In the genomic region with DNA sequence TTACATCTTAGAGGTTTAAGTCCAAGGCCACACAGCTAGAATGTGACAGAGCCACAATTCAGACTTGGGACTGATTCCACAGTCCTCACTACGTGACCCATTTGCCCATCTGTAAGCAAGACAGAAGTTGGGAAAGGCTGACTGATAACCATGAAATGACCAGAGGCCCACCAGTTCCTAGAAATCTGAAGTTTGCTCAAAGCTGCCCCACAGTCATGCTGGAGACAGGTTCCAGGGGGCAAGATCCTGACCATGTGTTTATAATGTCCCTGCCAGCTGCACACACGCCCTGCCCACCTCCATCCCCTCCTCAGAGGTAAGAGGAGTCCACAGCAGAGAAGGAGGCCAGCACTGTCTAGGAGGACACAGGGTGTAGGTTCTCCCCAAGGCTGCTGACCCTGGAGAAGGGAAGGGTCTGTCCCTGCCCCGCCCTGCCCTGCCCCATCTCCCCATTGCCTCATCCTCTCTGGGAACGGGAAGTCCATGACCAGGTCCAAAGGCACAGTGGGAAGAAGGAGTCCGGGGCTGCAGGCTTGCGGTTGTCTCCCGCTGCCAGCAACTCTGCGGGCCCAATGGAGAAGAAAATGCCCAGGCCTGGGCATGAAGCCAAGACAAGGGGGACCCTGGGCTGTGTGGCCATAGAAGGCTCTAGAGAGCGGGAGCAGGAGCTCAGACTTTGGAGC, we compare ENCODE assay signal across 1 cellular context.
TF ChIP-seq lines count a peak whose summit lies in the region.

No MANE protein-coding gene starts in this region.

TF ChIP-seq in HepG2, 621 proteins besides CTCF, POLR2A, EP300 and RAD21 (continues in another document):
- TF ChIP-seq, protein P1, sequence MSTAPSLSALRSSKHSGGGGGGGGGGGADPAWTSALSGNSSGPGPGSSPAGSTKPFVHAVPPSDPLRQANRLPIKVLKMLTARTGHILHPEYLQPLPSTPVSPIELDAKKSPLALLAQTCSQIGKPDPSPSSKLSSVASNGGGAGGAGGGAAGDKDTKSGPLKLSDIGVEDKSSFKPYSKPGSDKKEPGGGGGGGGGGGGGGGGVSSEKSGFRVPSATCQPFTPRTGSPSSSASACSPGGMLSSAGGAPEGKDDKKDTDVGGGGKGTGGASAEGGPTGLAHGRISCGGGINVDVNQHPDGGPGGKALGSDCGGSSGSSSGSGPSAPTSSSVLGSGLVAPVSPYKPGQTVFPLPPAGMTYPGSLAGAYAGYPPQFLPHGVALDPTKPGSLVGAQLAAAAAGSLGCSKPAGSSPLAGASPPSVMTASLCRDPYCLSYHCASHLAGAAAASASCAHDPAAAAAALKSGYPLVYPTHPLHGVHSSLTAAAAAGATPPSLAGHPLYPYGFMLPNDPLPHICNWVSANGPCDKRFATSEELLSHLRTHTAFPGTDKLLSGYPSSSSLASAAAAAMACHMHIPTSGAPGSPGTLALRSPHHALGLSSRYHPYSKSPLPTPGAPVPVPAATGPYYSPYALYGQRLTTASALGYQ (CRISPR knock-in tag; IDR thresholded peaks at IDR 0.05) = 0 out of 2 replicates have a peak, but pooled peaks have one; percentile 8
- TF ChIP-seq ZNF432 (CRISPR knock-in tag; IDR thresholded peaks at IDR 0.05; ENCODE audit: borderline replicate concordance) (no peak), RXRB (CRISPR knock-in tag; IDR thresholded peaks at IDR 0.05; ENCODE audit: borderline replicate concordance) (0 out of 2 replicates have a peak, but pooled peaks have one; percentile 28), KDM1A (CRISPR knock-in tag; IDR thresholded peaks at IDR 0.05) (no peak), SRF (IDR thresholded peaks at IDR 0.05; ENCODE audit: low read depth, low read length) (no peak), BCL6 (CRISPR knock-in tag; IDR thresholded peaks at IDR 0.05) (peak; percentile 99), ZNF382 (CRISPR knock-in tag; IDR thresholded peaks at IDR 0.05; ENCODE audit: borderline replicate concordance) (no peak), ZBTB21 (CRISPR knock-in tag; IDR thresholded peaks at IDR 0.05) (no peak), TCF7 (IDR thresholded peaks at IDR 0.05; ENCODE audit: low read depth) (no peak), HDAC1 (CRISPR knock-in tag; IDR thresholded peaks at IDR 0.05) (peak; percentile 58), FOXA3 (CRISPR knock-in tag; IDR thresholded peaks at IDR 0.05) (peak; percentile 15; the same call in 1 of the 2 replicates), ESRRA (CRISPR knock-in tag; IDR thresholded peaks at IDR 0.05; ENCODE audit: low read depth) (peak; percentile 34), ZNF629 (CRISPR knock-in tag; conservative IDR thresholded peaks at IDR 0.05) (peak; percentile 52), KLF6 (CRISPR knock-in tag; IDR thresholded peaks at IDR 0.05) (no peak), GLI4 (CRISPR knock-in tag; IDR thresholded peaks at IDR 0.05; ENCODE audit: borderline replicate concordance) (no peak)
- TF ChIP-seq, protein P2, sequence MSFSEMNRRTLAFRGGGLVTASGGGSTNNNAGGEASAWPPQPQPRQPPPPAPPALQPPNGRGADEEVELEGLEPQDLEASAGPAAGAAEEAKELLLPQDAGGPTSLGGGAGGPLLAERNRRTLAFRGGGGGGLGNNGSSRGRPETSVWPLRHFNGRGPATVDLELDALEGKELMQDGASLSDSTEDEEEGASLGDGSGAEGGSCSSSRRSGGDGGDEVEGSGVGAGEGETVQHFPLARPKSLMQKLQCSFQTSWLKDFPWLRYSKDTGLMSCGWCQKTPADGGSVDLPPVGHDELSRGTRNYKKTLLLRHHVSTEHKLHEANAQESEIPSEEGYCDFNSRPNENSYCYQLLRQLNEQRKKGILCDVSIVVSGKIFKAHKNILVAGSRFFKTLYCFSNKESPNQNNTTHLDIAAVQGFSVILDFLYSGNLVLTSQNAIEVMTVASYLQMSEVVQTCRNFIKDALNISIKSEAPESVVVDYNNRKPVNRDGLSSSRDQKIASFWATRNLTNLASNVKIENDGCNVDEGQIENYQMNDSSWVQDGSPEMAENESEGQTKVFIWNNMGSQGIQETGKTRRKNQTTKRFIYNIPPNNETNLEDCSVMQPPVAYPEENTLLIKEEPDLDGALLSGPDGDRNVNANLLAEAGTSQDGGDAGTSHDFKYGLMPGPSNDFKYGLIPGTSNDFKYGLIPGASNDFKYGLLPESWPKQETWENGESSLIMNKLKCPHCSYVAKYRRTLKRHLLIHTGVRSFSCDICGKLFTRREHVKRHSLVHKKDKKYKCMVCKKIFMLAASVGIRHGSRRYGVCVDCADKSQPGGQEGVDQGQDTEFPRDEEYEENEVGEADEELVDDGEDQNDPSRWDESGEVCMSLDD (CRISPR knock-in tag; IDR thresholded peaks at IDR 0.05; ENCODE audit: borderline replicate concordance) = no peak
- TF ChIP-seq, protein P3, sequence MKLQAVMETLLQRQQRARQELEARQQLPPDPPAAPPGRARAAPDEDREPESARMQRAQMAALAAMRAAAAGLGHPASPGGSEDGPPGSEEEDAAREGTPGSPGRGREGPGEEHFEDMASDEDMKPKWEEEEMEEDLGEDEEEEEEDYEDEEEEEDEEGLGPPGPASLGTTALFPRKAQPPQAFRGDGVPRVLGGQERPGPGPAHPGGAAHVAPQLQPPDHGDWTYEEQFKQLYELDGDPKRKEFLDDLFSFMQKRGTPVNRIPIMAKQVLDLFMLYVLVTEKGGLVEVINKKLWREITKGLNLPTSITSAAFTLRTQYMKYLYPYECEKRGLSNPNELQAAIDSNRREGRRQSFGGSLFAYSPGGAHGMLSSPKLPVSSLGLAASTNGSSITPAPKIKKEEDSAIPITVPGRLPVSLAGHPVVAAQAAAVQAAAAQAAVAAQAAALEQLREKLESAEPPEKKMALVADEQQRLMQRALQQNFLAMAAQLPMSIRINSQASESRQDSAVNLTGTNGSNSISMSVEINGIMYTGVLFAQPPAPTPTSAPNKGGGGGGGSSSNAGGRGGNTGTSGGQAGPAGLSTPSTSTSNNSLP (IDR thresholded peaks at IDR 0.05; ENCODE audit: low read depth, low read length) = no peak
- TF ChIP-seq, protein P4, sequence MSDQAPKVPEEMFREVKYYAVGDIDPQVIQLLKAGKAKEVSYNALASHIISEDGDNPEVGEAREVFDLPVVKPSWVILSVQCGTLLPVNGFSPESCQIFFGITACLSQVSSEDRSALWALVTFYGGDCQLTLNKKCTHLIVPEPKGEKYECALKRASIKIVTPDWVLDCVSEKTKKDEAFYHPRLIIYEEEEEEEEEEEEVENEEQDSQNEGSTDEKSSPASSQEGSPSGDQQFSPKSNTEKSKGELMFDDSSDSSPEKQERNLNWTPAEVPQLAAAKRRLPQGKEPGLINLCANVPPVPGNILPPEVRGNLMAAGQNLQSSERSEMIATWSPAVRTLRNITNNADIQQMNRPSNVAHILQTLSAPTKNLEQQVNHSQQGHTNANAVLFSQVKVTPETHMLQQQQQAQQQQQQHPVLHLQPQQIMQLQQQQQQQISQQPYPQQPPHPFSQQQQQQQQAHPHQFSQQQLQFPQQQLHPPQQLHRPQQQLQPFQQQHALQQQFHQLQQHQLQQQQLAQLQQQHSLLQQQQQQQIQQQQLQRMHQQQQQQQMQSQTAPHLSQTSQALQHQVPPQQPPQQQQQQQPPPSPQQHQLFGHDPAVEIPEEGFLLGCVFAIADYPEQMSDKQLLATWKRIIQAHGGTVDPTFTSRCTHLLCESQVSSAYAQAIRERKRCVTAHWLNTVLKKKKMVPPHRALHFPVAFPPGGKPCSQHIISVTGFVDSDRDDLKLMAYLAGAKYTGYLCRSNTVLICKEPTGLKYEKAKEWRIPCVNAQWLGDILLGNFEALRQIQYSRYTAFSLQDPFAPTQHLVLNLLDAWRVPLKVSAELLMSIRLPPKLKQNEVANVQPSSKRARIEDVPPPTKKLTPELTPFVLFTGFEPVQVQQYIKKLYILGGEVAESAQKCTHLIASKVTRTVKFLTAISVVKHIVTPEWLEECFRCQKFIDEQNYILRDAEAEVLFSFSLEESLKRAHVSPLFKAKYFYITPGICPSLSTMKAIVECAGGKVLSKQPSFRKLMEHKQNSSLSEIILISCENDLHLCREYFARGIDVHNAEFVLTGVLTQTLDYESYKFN (CRISPR knock-in tag; conservative IDR thresholded peaks at IDR 0.05) = peak; percentile 71
- TF ChIP-seq, protein P5, sequence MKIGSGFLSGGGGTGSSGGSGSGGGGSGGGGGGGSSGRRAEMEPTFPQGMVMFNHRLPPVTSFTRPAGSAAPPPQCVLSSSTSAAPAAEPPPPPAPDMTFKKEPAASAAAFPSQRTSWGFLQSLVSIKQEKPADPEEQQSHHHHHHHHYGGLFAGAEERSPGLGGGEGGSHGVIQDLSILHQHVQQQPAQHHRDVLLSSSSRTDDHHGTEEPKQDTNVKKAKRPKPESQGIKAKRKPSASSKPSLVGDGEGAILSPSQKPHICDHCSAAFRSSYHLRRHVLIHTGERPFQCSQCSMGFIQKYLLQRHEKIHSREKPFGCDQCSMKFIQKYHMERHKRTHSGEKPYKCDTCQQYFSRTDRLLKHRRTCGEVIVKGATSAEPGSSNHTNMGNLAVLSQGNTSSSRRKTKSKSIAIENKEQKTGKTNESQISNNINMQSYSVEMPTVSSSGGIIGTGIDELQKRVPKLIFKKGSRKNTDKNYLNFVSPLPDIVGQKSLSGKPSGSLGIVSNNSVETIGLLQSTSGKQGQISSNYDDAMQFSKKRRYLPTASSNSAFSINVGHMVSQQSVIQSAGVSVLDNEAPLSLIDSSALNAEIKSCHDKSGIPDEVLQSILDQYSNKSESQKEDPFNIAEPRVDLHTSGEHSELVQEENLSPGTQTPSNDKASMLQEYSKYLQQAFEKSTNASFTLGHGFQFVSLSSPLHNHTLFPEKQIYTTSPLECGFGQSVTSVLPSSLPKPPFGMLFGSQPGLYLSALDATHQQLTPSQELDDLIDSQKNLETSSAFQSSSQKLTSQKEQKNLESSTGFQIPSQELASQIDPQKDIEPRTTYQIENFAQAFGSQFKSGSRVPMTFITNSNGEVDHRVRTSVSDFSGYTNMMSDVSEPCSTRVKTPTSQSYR (CRISPR knock-in tag; IDR thresholded peaks at IDR 0.05; ENCODE audit: borderline replicate concordance) = no peak
- TF ChIP-seq, protein P6, sequence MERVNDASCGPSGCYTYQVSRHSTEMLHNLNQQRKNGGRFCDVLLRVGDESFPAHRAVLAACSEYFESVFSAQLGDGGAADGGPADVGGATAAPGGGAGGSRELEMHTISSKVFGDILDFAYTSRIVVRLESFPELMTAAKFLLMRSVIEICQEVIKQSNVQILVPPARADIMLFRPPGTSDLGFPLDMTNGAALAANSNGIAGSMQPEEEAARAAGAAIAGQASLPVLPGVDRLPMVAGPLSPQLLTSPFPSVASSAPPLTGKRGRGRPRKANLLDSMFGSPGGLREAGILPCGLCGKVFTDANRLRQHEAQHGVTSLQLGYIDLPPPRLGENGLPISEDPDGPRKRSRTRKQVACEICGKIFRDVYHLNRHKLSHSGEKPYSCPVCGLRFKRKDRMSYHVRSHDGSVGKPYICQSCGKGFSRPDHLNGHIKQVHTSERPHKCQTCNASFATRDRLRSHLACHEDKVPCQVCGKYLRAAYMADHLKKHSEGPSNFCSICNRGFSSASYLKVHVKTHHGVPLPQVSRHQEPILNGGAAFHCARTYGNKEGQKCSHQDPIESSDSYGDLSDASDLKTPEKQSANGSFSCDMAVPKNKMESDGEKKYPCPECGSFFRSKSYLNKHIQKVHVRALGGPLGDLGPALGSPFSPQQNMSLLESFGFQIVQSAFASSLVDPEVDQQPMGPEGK (CRISPR knock-in tag; IDR thresholded peaks at IDR 0.05) = 0 out of 2 replicates have a peak, but pooled peaks have one; percentile 5
- TF ChIP-seq, protein P7, sequence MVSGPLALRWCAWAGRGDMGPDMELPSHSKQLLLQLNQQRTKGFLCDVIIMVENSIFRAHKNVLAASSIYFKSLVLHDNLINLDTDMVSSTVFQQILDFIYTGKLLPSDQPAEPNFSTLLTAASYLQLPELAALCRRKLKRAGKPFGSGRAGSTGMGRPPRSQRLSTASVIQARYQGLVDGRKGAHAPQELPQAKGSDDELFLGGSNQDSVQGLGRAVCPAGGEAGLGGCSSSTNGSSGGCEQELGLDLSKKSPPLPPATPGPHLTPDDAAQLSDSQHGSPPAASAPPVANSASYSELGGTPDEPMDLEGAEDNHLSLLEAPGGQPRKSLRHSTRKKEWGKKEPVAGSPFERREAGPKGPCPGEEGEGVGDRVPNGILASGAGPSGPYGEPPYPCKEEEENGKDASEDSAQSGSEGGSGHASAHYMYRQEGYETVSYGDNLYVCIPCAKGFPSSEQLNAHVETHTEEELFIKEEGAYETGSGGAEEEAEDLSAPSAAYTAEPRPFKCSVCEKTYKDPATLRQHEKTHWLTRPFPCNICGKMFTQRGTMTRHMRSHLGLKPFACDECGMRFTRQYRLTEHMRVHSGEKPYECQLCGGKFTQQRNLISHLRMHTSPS (CRISPR knock-in tag; IDR thresholded peaks at IDR 0.05; ENCODE audit: low read depth) = peak; percentile 71
- TF ChIP-seq, protein P8, sequence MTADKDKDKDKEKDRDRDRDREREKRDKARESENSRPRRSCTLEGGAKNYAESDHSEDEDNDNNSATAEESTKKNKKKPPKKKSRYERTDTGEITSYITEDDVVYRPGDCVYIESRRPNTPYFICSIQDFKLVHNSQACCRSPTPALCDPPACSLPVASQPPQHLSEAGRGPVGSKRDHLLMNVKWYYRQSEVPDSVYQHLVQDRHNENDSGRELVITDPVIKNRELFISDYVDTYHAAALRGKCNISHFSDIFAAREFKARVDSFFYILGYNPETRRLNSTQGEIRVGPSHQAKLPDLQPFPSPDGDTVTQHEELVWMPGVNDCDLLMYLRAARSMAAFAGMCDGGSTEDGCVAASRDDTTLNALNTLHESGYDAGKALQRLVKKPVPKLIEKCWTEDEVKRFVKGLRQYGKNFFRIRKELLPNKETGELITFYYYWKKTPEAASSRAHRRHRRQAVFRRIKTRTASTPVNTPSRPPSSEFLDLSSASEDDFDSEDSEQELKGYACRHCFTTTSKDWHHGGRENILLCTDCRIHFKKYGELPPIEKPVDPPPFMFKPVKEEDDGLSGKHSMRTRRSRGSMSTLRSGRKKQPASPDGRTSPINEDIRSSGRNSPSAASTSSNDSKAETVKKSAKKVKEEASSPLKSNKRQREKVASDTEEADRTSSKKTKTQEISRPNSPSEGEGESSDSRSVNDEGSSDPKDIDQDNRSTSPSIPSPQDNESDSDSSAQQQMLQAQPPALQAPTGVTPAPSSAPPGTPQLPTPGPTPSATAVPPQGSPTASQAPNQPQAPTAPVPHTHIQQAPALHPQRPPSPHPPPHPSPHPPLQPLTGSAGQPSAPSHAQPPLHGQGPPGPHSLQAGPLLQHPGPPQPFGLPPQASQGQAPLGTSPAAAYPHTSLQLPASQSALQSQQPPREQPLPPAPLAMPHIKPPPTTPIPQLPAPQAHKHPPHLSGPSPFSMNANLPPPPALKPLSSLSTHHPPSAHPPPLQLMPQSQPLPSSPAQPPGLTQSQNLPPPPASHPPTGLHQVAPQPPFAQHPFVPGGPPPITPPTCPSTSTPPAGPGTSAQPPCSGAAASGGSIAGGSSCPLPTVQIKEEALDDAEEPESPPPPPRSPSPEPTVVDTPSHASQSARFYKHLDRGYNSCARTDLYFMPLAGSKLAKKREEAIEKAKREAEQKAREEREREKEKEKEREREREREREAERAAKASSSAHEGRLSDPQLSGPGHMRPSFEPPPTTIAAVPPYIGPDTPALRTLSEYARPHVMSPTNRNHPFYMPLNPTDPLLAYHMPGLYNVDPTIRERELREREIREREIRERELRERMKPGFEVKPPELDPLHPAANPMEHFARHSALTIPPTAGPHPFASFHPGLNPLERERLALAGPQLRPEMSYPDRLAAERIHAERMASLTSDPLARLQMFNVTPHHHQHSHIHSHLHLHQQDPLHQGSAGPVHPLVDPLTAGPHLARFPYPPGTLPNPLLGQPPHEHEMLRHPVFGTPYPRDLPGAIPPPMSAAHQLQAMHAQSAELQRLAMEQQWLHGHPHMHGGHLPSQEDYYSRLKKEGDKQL (CRISPR knock-in tag; IDR thresholded peaks at IDR 0.05; ENCODE audit: low read depth) = no peak
- TF ChIP-seq, protein P9, sequence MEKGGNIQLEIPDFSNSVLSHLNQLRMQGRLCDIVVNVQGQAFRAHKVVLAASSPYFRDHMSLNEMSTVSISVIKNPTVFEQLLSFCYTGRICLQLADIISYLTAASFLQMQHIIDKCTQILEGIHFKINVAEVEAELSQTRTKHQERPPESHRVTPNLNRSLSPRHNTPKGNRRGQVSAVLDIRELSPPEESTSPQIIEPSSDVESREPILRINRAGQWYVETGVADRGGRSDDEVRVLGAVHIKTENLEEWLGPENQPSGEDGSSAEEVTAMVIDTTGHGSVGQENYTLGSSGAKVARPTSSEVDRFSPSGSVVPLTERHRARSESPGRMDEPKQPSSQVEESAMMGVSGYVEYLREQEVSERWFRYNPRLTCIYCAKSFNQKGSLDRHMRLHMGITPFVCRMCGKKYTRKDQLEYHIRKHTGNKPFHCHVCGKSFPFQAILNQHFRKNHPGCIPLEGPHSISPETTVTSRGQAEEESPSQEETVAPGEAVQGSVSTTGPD (CRISPR knock-in tag; IDR thresholded peaks at IDR 0.05) = no peak
